In genomic region chr20:58655328-58656094, GRCh38 we compare ENCODE assay signal across 15 cellular contexts. TPM values are rescaled to one million over a fixed set of nuclear protein-coding genes. Genes with fewer than 3 reads are reported as not detected.
A peak's percentile ranks its signal among the peaks of the same experiment; 100 is the strongest.
DNase-seq lines count a peak whose midpoint lies in the region; ATAC-seq, FAIRE-seq and TF ChIP-seq lines count a peak whose summit lies in the region.
"Had no signal": no experiment of that assay in that cellular context is flagged by ENCODE, and none has a peak within 500 bp of the region (broad histone marks: within the 10 kb centered on the region; RNA-seq: fewer than 3 reads in every experiment).

No MANE protein-coding gene starts in this region.

- peaks cover 93% of the 10 kb centered on the region for H3K79me2 ChIP-seq in Karpas-422 (ENCODE audit: low read length)
- peaks cover 95% of the 10 kb centered on the region for H3K79me2 ChIP-seq in astrocyte (ENCODE audit: insufficient read depth, low read length)
- H3K79me2 ChIP-seq in neural cell (replicated peaks; ENCODE audit: insufficient read depth, low read length): peaks cover 86% of the 10 kb centered on the region

- peaks cover 80% of the 10 kb centered on the region for H3K4me1 ChIP-seq in Karpas-422 (ENCODE audit: low read length)
- H3K4me1 ChIP-seq in astrocyte (ENCODE audit: insufficient read depth, low read length): peaks cover 31% of the 10 kb centered on the region
- no peaks in the 10 kb centered on the region; the same call in none of the 2 replicates for H3K4me1 ChIP-seq in SJCRH30

- H3F3A ChIP-seq in neural cell (ENCODE audit: insufficient read depth, low read length, poor library complexity, severe bottlenecking): no peaks in the 10 kb centered on the region

- H3K9me2 ChIP-seq in Karpas-422 (replicated peaks; ENCODE audit: insufficient read depth, low read length) (no peaks in the 10 kb centered on the region), neural cell (ENCODE audit: insufficient read depth, low read length) (no peaks in the 10 kb centered on the region)

- TF ChIP-seq CTCF in astrocyte (IDR thresholded peaks at IDR 0.05; ENCODE audit: insufficient read depth, low read depth, low read length) (no peak), neural cell (IDR thresholded peaks at IDR 0.05; ENCODE audit: poor library complexity, severe bottlenecking) (no peak)

- TF ChIP-seq POLR2A in erythroblast (IDR thresholded peaks at IDR 0.05; ENCODE audit: low read length): no peak

- peak overlapping the region; percentile 73 for H3K4me3 Mint-ChIP-seq in T-helper 1 cell treated with Interleukin-12 subunit alpha and Interleukin-12 subunit beta and Interleukin-4 antibody, amounts not matched to agents 30 μg/mL and 1 μg/mL, for 36 hours
- no peak overlapping the region for H3K4me3 Mint-ChIP-seq in astrocyte (ENCODE audit: unreplicated experiment)

- no peaks in the 10 kb centered on the region for H3K9me3 ChIP-seq in Karpas-422 (ENCODE audit: low read length)
- H3K9me3 ChIP-seq in astrocyte (ENCODE audit: insufficient read depth, low read depth, low read length): no peaks in the 10 kb centered on the region
- no peaks in the 10 kb centered on the region for H3K9me3 ChIP-seq in neural cell (ENCODE audit: low read length)
- H3K9me3 ChIP-seq in SJCRH30 (replicated peaks): no peaks in the 10 kb centered on the region

- H3K36me3 Mint-ChIP-seq in T-helper 1 cell treated with Interleukin-12 subunit alpha and Interleukin-12 subunit beta and Interleukin-4 antibody, amounts not matched to agents 30 μg/mL and 1 μg/mL, for 36 hours (ENCODE audit: low read depth): peaks cover 32% of the 10 kb centered on the region
- peaks cover 2% of the 10 kb centered on the region for H3K36me3 Mint-ChIP-seq in astrocyte (ENCODE audit: low read depth, unreplicated experiment)

- H4K20me1 ChIP-seq in Karpas-422 (ENCODE audit: insufficient read depth, low read depth, low read length): no peaks in the 10 kb centered on the region
- H4K20me1 ChIP-seq in astrocyte (ENCODE audit: insufficient read depth, low read length): peaks cover 30% of the 10 kb centered on the region
- peaks cover 45% of the 10 kb centered on the region for H4K20me1 ChIP-seq in neural cell (ENCODE audit: insufficient read depth)

- peaks cover 52% of the 10 kb centered on the region for H3K4me1 Mint-ChIP-seq in T-helper 1 cell treated with Interleukin-12 subunit alpha and Interleukin-12 subunit beta and Interleukin-4 antibody, amounts not matched to agents 30 μg/mL and 1 μg/mL, for 36 hours (ENCODE audit: low read depth)
- peaks cover 30% of the 10 kb centered on the region for H3K4me1 Mint-ChIP-seq in astrocyte (ENCODE audit: low read depth, unreplicated experiment)

- no peaks in the 10 kb centered on the region for H3K27me3 ChIP-seq in Karpas-422 (ENCODE audit: low read length)
- no peaks in the 10 kb centered on the region for H3K27me3 ChIP-seq in astrocyte (ENCODE audit: insufficient read depth, low read length)
- H3K27me3 ChIP-seq in neural cell (ENCODE audit: insufficient read depth, low read depth, low read length): no peaks in the 10 kb centered on the region
- H3K27me3 ChIP-seq in SJCRH30: peaks cover 4% of the 10 kb centered on the region; the same call in 1 of the 2 replicates

- no peaks in the 10 kb centered on the region for H3K9me3 Mint-ChIP-seq in T-helper 1 cell treated with Interleukin-12 subunit alpha and Interleukin-12 subunit beta and Interleukin-4 antibody, amounts not matched to agents 30 μg/mL and 1 μg/mL, for 36 hours
- no peaks in the 10 kb centered on the region for H3K9me3 Mint-ChIP-seq in astrocyte (ENCODE audit: unreplicated experiment)

- H3K4me2 ChIP-seq in Karpas-422 (ENCODE audit: low read depth, low read length, poor library complexity, severe bottlenecking) (peak overlapping the region; percentile 78), astrocyte (ENCODE audit: low read length) (peak overlapping the region; percentile 49), neural cell (ENCODE audit: low read length) (peak overlapping the region; percentile 61)

- DNase-seq in T-helper 1 cell (no peak), Karpas-422 (no peak), astrocyte (ENCODE audit: low read depth) (no peak), SJCRH30 (no peak), erythroblast (lab: John Stamatoyannopoulos, UW) (no peak)
- DNase-seq: DMS 273 treated with DMSO at 0.1 percent for 48 hours; islet precursor cell; NCI-H1048; NCI-H69; nucleus accumbens; stimulated activated naive CD4-positive, alpha-beta T cell had no signal

- peak overlapping the region; percentile 78 for H3K27ac ChIP-seq in Karpas-422 (ENCODE audit: low read length)
- H3K27ac ChIP-seq in astrocyte (ENCODE audit: low read depth, low read length): no peak overlapping the region
- H3K27ac ChIP-seq in neural cell (ENCODE audit: low read length): no peak overlapping the region
- H3K27ac ChIP-seq in SJCRH30: no peak overlapping the region

- no peak for ATAC-seq in GM18868 (IDR thresholded peaks at IDR 0.05; ENCODE audit: unreplicated experiment)

- no peak for FAIRE-seq in astrocyte (lab: Jason Lieb, UNC)
- FAIRE-seq: bronchial epithelial cell had no signal

- H3K36me3 ChIP-seq in Karpas-422 (ENCODE audit: insufficient read depth, low read length) (peaks cover 6% of the 10 kb centered on the region; the same call in 1 of the 2 replicates), astrocyte (ENCODE audit: insufficient read depth, low read length) (no peaks in the 10 kb centered on the region), neural cell (ENCODE audit: insufficient read depth, low read length) (no peaks in the 10 kb centered on the region), SJCRH30 (peaks cover 35% of the 10 kb centered on the region)

- H3K4me3 ChIP-seq in Karpas-422 (ENCODE audit: low read length) (peak overlapping the region; percentile 24; the same call in 1 of the 2 replicates), astrocyte (ENCODE audit: insufficient read depth, low read depth, low read length) (peak overlapping the region; percentile 1), neural cell (ENCODE audit: low read length) (peak overlapping the region; percentile 77), SJCRH30 (no peak overlapping the region)

- no peak for TF ChIP-seq RAD21 in neural cell (conservative IDR thresholded peaks at IDR 0.05)

- TF ChIP-seq EP300 in neural cell (conservative IDR thresholded peaks at IDR 0.05; ENCODE audit: poor library complexity, severe bottlenecking): no peak

- no peaks in the 10 kb centered on the region for H3K27me3 Mint-ChIP-seq in T-helper 1 cell treated with Interleukin-12 subunit alpha and Interleukin-12 subunit beta and Interleukin-4 antibody, amounts not matched to agents 30 μg/mL and 1 μg/mL, for 36 hours (ENCODE audit: low read depth)
- H3K27me3 Mint-ChIP-seq in astrocyte (ENCODE audit: low read depth, unreplicated experiment): no peaks in the 10 kb centered on the region

- no peak overlapping the region for H3K27ac Mint-ChIP-seq in T-helper 1 cell treated with Interleukin-12 subunit alpha and Interleukin-12 subunit beta and Interleukin-4 antibody, amounts not matched to agents 30 μg/mL and 1 μg/mL, for 36 hours
- H3K27ac Mint-ChIP-seq in astrocyte (ENCODE audit: unreplicated experiment): no peak overlapping the region

- H2AFZ ChIP-seq in Karpas-422 (ENCODE audit: low read length) (no peak overlapping the region), astrocyte (ENCODE audit: low read depth, low read length) (no peak overlapping the region), neural cell (ENCODE audit: low read depth, low read length) (no peak overlapping the region)

- H3K9ac ChIP-seq in Karpas-422 (ENCODE audit: low read length) (peak overlapping the region; percentile 19; the same call in 1 of the 2 replicates), astrocyte (ENCODE audit: low read length) (peak overlapping the region; percentile 7), neural cell (ENCODE audit: low read length) (no peak overlapping the region)

TF ChIP-seq in neural cell, 6 proteins besides CTCF, POLR2A, EP300 and RAD21:
- TF ChIP-seq EZH2 (IDR thresholded peaks at IDR 0.05; ENCODE audit: borderline replicate concordance, insufficient read depth, low read length, poor library complexity, severe bottlenecking) (no peak), TAF1 (IDR thresholded peaks at IDR 0.05; ENCODE audit: low read depth) (no peak), REST (IDR thresholded peaks at IDR 0.05; ENCODE audit: borderline replicate concordance) (no peak), MXI1 (conservative IDR thresholded peaks at IDR 0.05; ENCODE audit: poor library complexity, severe bottlenecking) (no peak), POLR2AphosphoS5 (IDR thresholded peaks at IDR 0.05) (no peak), SMC3 (conservative IDR thresholded peaks at IDR 0.05; ENCODE audit: poor library complexity) (no peak)

RNA-seq across cellular contexts. Expression of gene STX16, which starts 4.4 kb away (rescaled TPM):
- 58.3 and 71.9 TPM in 2 replicates for total RNA-seq in Karpas-422 (2014; rRNA removed; shearing (Covaris generic); ENCODE audit: low replicate concordance)
- 54.3 and 59.3 TPM in 2 replicates for total RNA-seq in astrocyte
- 120 and 130 TPM in 2 replicates for polyA plus RNA-seq in neural cell
- 99.0 and 99.1 TPM in 2 replicates for polyA minus RNA-seq in neural cell
- 28.4 and 38.0 TPM in 2 replicates for total RNA-seq in SJCRH30 (2014; rRNA removed; shearing (Covaris generic))

RNA-seq across cellular contexts. Expression of gene NPEPL1, which starts 37.1 kb away (rescaled TPM):
- total RNA-seq in Karpas-422 (2014; rRNA removed; shearing (Covaris generic); ENCODE audit: low replicate concordance): 16.8 and 30.5 TPM in 2 replicates
- 25.4 and 27.1 TPM in 2 replicates for total RNA-seq in astrocyte
- polyA plus RNA-seq in neural cell: 63.4 and 81.9 TPM in 2 replicates
- 15.0 and 18.5 TPM in 2 replicates for polyA minus RNA-seq in neural cell
- total RNA-seq in SJCRH30 (2014; rRNA removed; shearing (Covaris generic)): 3.9 and 6.3 TPM in 2 replicates
